ENCODE assay signal across 9 cellular contexts in the genomic region with DNA sequence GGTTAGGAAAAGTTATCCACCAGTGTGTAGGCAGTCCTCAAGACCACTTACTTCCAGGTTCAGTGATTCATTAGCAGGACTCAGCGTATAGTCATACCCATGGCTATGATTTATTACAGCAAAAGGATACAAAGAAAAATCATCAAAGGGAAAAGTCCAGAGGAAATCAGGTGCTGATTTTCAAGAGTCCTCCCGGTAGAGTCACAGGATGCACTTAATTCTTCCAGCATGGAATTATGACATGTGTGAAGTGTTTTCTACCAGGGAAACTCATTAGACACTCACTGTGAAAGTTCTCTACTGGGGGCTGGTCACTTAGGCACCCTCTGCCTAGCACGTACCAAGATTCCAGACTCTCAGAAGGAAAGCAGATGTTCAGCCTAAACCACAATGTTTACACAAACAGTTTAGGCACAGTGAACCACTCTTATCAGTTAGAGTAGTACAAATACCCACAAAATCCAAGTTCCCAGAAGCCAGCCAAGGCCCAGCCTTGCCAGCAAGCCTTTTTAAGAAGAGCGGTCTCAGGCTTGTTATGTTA. TPM values are rescaled to one million over a fixed set of nuclear protein-coding genes. Genes with fewer than 3 reads are reported as not detected.
DNase-seq lines count a peak whose midpoint lies in the region; ATAC-seq, FAIRE-seq and TF ChIP-seq lines count a peak whose summit lies in the region.
"Had no signal": no experiment of that assay in that cellular context is flagged by ENCODE, and none has a peak within 500 bp of the region (broad histone marks: within the 10 kb centered on the region; RNA-seq: fewer than 3 reads in every experiment).

No MANE protein-coding gene starts in this region.

- no peak overlapping the region for H3K4me2 ChIP-seq in endothelial cell of umbilical vein (ENCODE audit: insufficient read depth, low read length)

- H3K4me3 Mint-ChIP-seq in T-helper 17 cell = no peak overlapping the region

- H3K4me1 ChIP-seq in endothelial cell of umbilical vein (ENCODE audit: control insufficient read depth, extremely low read depth, insufficient read depth, low read length) = peaks cover 32% of the 10 kb centered on the region

- peaks cover 7% of the 10 kb centered on the region for H3K27me3 Mint-ChIP-seq in T-helper 17 cell

- BruUV-seq in endothelial cell of umbilical vein (replicated peaks; lab: Mats Ljungman, UMichigan) = no TSS peak

- no peaks in the 10 kb centered on the region for H3K9me1 ChIP-seq in endothelial cell of umbilical vein (replicated peaks; ENCODE audit: control insufficient read depth, extremely low read depth, insufficient read depth, low read length)

- POLR2A ChIA-PET in BJ (lab: Charles Lee) (no interaction called here), endothelial cell of umbilical vein (lab: Charles Lee) (no interaction called here)

- H3K36me3 ChIP-seq in BJ (ENCODE audit: control insufficient read depth, insufficient read depth, low read length) = no peaks in the 10 kb centered on the region
- no peaks in the 10 kb centered on the region for H3K36me3 ChIP-seq in endothelial cell of umbilical vein (ENCODE audit: control insufficient read depth in 2 of 2, extremely low read depth in 1 of 2, insufficient read depth in 2 of 2, low read length in 2 of 2)

- FAIRE-seq in endothelial cell of umbilical vein (lab: Jason Lieb, UNC) = peak; percentile 79

- CTCF ChIA-PET in BJ (lab: Yijun Ruan, JAX) (interaction anchor here (0.7 to 2.7 kb wide), 3 partner anchors 10 to 17 kb away, joined by 4 to 16 read pairs (median 6); no protein-coding TSS in a partner anchor), endothelial cell of umbilical vein (lab: Charles Lee) (interaction anchor here (1.0 kb wide), 1 partner anchor 491 kb away, joined by 3 read pairs; no protein-coding TSS in a partner anchor)

- ATAC-seq in omental fat pad (ENCODE audit: low FRiP score) (peak; percentile 39), T-helper 17 cell (no peak)

- peaks cover 2% of the 10 kb centered on the region for H3K36me3 Mint-ChIP-seq in T-helper 17 cell (ENCODE audit: low read depth)

- intact Hi-C loops in endothelial cell of umbilical vein (cut with micrococcal nuclease) = no loop called here

- H3K27me3 ChIP-seq in BJ (ENCODE audit: control insufficient read depth, insufficient read depth, low read length) (peaks cover 4% of the 10 kb centered on the region), endothelial cell of umbilical vein (ENCODE audit: control insufficient read depth in 2 of 2, insufficient read depth in 2 of 2, low read length in 2 of 2) (no peaks in the 10 kb centered on the region)

- H3K9me3 ChIP-seq in endothelial cell of umbilical vein (replicated peaks; ENCODE audit: control insufficient read depth, insufficient read depth, low read length) = no peaks in the 10 kb centered on the region
- H3K9me3 ChIP-seq in T-helper 17 cell (ENCODE audit: control insufficient read depth, low read length, poor library complexity, severe bottlenecking) = no peaks in the 10 kb centered on the region

- no peak overlapping the region for H3K27ac ChIP-seq in endothelial cell of umbilical vein (ENCODE audit: insufficient read depth, low read depth, low read length)

- H3K79me2 ChIP-seq in endothelial cell of umbilical vein (ENCODE audit: control insufficient read depth, insufficient read depth, low read length) = no peaks in the 10 kb centered on the region

- no peak for TF ChIP-seq POLR2A in endothelial cell of umbilical vein (IDR thresholded peaks at IDR 0.05; ENCODE audit: low read depth, low read length)

- H3K9ac ChIP-seq in endothelial cell of umbilical vein (replicated peaks; ENCODE audit: extremely low read depth, insufficient read depth, low read length) = no peak overlapping the region

- no peak overlapping the region for H3K4me3 ChIP-seq in BJ (ENCODE audit: low read depth, low read length)
- no peak overlapping the region for H3K4me3 ChIP-seq in endothelial cell of umbilical vein (replicated peaks in 1 of 3; ENCODE audit: insufficient read depth in 1 of 3, low read depth in 1 of 3, low read length in 3 of 3)

- DNase-seq in BJ (ENCODE audit: low read depth) (peak; percentile 67), NCI-H460 (ENCODE audit: extremely low read depth, low read depth) (peak; percentile 52), endothelial cell of umbilical vein (ENCODE audit: low read depth, low spot score) (peak; percentile 54), omental fat pad (ENCODE audit: low spot score) (no peak), cerebellar cortex (ENCODE audit: low spot score) (no peak), T-helper 17 cell (no peak), NCI-H1930 (lab: John Stamatoyannopoulos, UW) (no peak), C1 segment of cervical spinal cord (lab: John Stamatoyannopoulos, UW) (no peak)
- DNase-seq: hypothalamus had no signal

- no peak for TF ChIP-seq CTCF in BJ (IDR thresholded peaks at IDR 0.05; ENCODE audit: insufficient read depth, low read depth, low read length)
- TF ChIP-seq CTCF in endothelial cell of umbilical vein (IDR thresholded peaks at IDR 0.05; ENCODE audit: extremely low read depth in 1 of 2, insufficient read depth in 1 of 2, low read depth in 1 of 2, low read length in 2 of 2) = no peak
- no peak for TF ChIP-seq CTCF in omental fat pad (IDR thresholded peaks at IDR 0.05)

- no peak overlapping the region for H2AFZ ChIP-seq in endothelial cell of umbilical vein (ENCODE audit: low read depth, low read length)

- peaks cover 7% of the 10 kb centered on the region for H3K4me1 Mint-ChIP-seq in T-helper 17 cell

- no peaks in the 10 kb centered on the region for H4K20me1 ChIP-seq in endothelial cell of umbilical vein (replicated peaks; ENCODE audit: control insufficient read depth, extremely low read depth, insufficient read depth, low read length)

- dilution Hi-C loops in endothelial cell of umbilical vein (cut with MboI; ENCODE audit: extremely low pct_ligation_motif_present, low sequenced_read_pairs) = no loop called here

- H3K27ac Mint-ChIP-seq in T-helper 17 cell = no peak overlapping the region

RNA-seq across cellular contexts. Expression of gene WFDC3, which starts 10.2 kb away (rescaled TPM):
- polyA plus RNA-seq in BJ (2011; rRNA removed) (0.71 and 0.78 TPM in 2 replicates), endothelial cell of umbilical vein (0.39 TPM in 1 of 2 replicates, not detected in the other)
- polyA minus RNA-seq in BJ (2011; rRNA and poly(A)+ RNA removed) = 0.51 and 0.76 TPM in 2 replicates
- total RNA-seq in NCI-H460 (2014; rRNA removed; shearing (Covaris generic)) = 0.40 and 0.58 TPM in 2 replicates
- polyA plus RNA-seq in NCI-H460 (2014; cell fraction: nucleus; rRNA removed) = not detected in 2 replicates
- total RNA-seq in endothelial cell of umbilical vein (not detected in 2 replicates), omental fat pad (1 to 10 TPM in 1 of 4 donors, not detected in 3; 1.6 TPM), T-helper 17 cell (under 1 TPM in 1 of 2 donors, not detected in 1; 0.70 TPM)
- 0.13 and 0.21 TPM in 2 replicates for polyA plus RNA-seq in endothelial cell of umbilical vein (2011; cell fraction: cytosol; rRNA removed)
- polyA plus RNA-seq in endothelial cell of umbilical vein (2011; cell fraction: nucleus; rRNA removed) = not detected in 2 replicates
- polyA plus RNA-seq in endothelial cell of umbilical vein (2012) = not detected in 2 replicates
- polyA minus RNA-seq in endothelial cell of umbilical vein = not detected in 2 replicates
- polyA minus RNA-seq in endothelial cell of umbilical vein (2011; cell fraction: cytosol; rRNA and poly(A)+ RNA removed) = not detected
- polyA minus RNA-seq in endothelial cell of umbilical vein (2011; cell fraction: nucleus; rRNA and poly(A)+ RNA removed) = not detected in 2 replicates

RNA-seq across cellular contexts. Expression of gene DNTTIP1, which starts 10.3 kb away (rescaled TPM):
- 35.6 and 44.8 TPM in 2 replicates for polyA plus RNA-seq in BJ (2011; rRNA removed)
- 10.5 and 14.5 TPM in 2 replicates for polyA minus RNA-seq in BJ (2011; rRNA and poly(A)+ RNA removed)
- 29.3 and 35.0 TPM in 2 replicates for total RNA-seq in NCI-H460 (2014; rRNA removed; shearing (Covaris generic))
- 11.9 and 23.9 TPM in 2 replicates for polyA plus RNA-seq in NCI-H460 (2014; cell fraction: nucleus; rRNA removed)
- 31.9 and 33.7 TPM in 2 replicates for total RNA-seq in endothelial cell of umbilical vein
- 38.4 and 40.5 TPM in 2 replicates for polyA plus RNA-seq in endothelial cell of umbilical vein
- polyA plus RNA-seq in endothelial cell of umbilical vein (2011; cell fraction: cytosol; rRNA removed) = 58.7 and 59.8 TPM in 2 replicates
- polyA plus RNA-seq in endothelial cell of umbilical vein (2011; cell fraction: nucleus; rRNA removed) = 30.0 and 30.5 TPM in 2 replicates
- polyA plus RNA-seq in endothelial cell of umbilical vein (2012) = 37.7 and 37.9 TPM in 2 replicates
- polyA minus RNA-seq in endothelial cell of umbilical vein = 15.7 and 26.0 TPM in 2 replicates
- 27.0 TPM for polyA minus RNA-seq in endothelial cell of umbilical vein (2011; cell fraction: cytosol; rRNA and poly(A)+ RNA removed)
- polyA minus RNA-seq in endothelial cell of umbilical vein (2011; cell fraction: nucleus; rRNA and poly(A)+ RNA removed) = 7.4 and 8.7 TPM in 2 replicates
- total RNA-seq in omental fat pad = 10 to 100 TPM; 12.7 to 38.6 (median 18.1) TPM
- total RNA-seq in T-helper 17 cell = 10 to 100 TPM; 10.4 to 14.1 TPM

RNA-seq across cellular contexts. Expression of gene UBE2C, which starts 31.0 kb away (rescaled TPM):
- polyA plus RNA-seq in BJ (2011; rRNA removed) (70.6 and 90.8 TPM in 2 replicates), endothelial cell of umbilical vein (130 and 135 TPM in 2 replicates)
- polyA minus RNA-seq in BJ (2011; rRNA and poly(A)+ RNA removed) = 31.4 and 45.8 TPM in 2 replicates
- total RNA-seq in NCI-H460 (2014; rRNA removed; shearing (Covaris generic)) = 179 and 182 TPM in 2 replicates
- polyA plus RNA-seq in NCI-H460 (2014; cell fraction: nucleus; rRNA removed) = 123 and 175 TPM in 2 replicates
- total RNA-seq in endothelial cell of umbilical vein (108 and 129 TPM in 2 replicates), omental fat pad (10 to 100 TPM in 1 of 4 donors, 1 to 10 TPM in 1, not detected in 2; 1.4 to 10.1 TPM), T-helper 17 cell (1 to 10 TPM in 1 of 2 donors, not detected in 1; 1.4 TPM)
- 144 and 179 TPM in 2 replicates for polyA plus RNA-seq in endothelial cell of umbilical vein (2011; cell fraction: cytosol; rRNA removed)
- polyA plus RNA-seq in endothelial cell of umbilical vein (2011; cell fraction: nucleus; rRNA removed) = 59.1 and 60.1 TPM in 2 replicates
- 62.6 and 120 TPM in 2 replicates for polyA plus RNA-seq in endothelial cell of umbilical vein (2012)
- 34.7 and 40.8 TPM in 2 replicates for polyA minus RNA-seq in endothelial cell of umbilical vein
- polyA minus RNA-seq in endothelial cell of umbilical vein (2011; cell fraction: cytosol; rRNA and poly(A)+ RNA removed) = 96.0 TPM
- polyA minus RNA-seq in endothelial cell of umbilical vein (2011; cell fraction: nucleus; rRNA and poly(A)+ RNA removed) = 16.3 and 25.2 TPM in 2 replicates

RNA-seq across cellular contexts. Expression of gene TNNC2, which starts 45.7 kb away (rescaled TPM):
- 0.60 and 0.81 TPM in 2 replicates for polyA plus RNA-seq in BJ (2011; rRNA removed)
- polyA minus RNA-seq in BJ (2011; rRNA and poly(A)+ RNA removed) = 0.36 TPM in 1 of 2 replicates, not detected in the other
- 0.15 TPM in 1 of 2 replicates, not detected in the other for total RNA-seq in NCI-H460 (2014; rRNA removed; shearing (Covaris generic))
- polyA plus RNA-seq in NCI-H460 (2014; cell fraction: nucleus; rRNA removed) = not detected in 2 replicates
- not detected in 2 replicates for total RNA-seq in endothelial cell of umbilical vein
- polyA plus RNA-seq in endothelial cell of umbilical vein = 0.19 and 0.26 TPM in 2 replicates
- polyA plus RNA-seq in endothelial cell of umbilical vein (2011; cell fraction: cytosol; rRNA removed) = 0.16 and 0.22 TPM in 2 replicates
- polyA plus RNA-seq in endothelial cell of umbilical vein (2011; cell fraction: nucleus; rRNA removed) = 0.76 and 1.1 TPM in 2 replicates
- not detected in 2 replicates for polyA plus RNA-seq in endothelial cell of umbilical vein (2012)
- polyA minus RNA-seq in endothelial cell of umbilical vein = not detected in 2 replicates
- not detected for polyA minus RNA-seq in endothelial cell of umbilical vein (2011; cell fraction: cytosol; rRNA and poly(A)+ RNA removed)
- not detected in 2 replicates for polyA minus RNA-seq in endothelial cell of umbilical vein (2011; cell fraction: nucleus; rRNA and poly(A)+ RNA removed)
- total RNA-seq in omental fat pad = 1 to 10 TPM in 3 of 4 donors, not detected in 1; 1.2 to 2.2 (median 1.5) TPM
- 1 to 10 TPM in 1 of 2 donors, under 1 TPM in 1; 0.99 to 5.5 TPM for total RNA-seq in T-helper 17 cell

RNA-seq across cellular contexts. Expression of gene SNX21, which starts 52.1 kb away (rescaled TPM):
- 13.6 and 17.8 TPM in 2 replicates for polyA plus RNA-seq in BJ (2011; rRNA removed)
- 10.9 and 11.6 TPM in 2 replicates for polyA minus RNA-seq in BJ (2011; rRNA and poly(A)+ RNA removed)
- total RNA-seq in NCI-H460 (2014; rRNA removed; shearing (Covaris generic)) = 13.1 and 13.3 TPM in 2 replicates
- 66.4 and 73.9 TPM in 2 replicates for polyA plus RNA-seq in NCI-H460 (2014; cell fraction: nucleus; rRNA removed)
- total RNA-seq in endothelial cell of umbilical vein = 11.9 and 14.9 TPM in 2 replicates
- polyA plus RNA-seq in endothelial cell of umbilical vein = 11.6 and 14.8 TPM in 2 replicates
- 7.3 and 9.8 TPM in 2 replicates for polyA plus RNA-seq in endothelial cell of umbilical vein (2011; cell fraction: cytosol; rRNA removed)
- 12.0 and 14.0 TPM in 2 replicates for polyA plus RNA-seq in endothelial cell of umbilical vein (2011; cell fraction: nucleus; rRNA removed)
- polyA plus RNA-seq in endothelial cell of umbilical vein (2012) = 7.8 and 9.5 TPM in 2 replicates
- polyA minus RNA-seq in endothelial cell of umbilical vein = 4.9 and 7.1 TPM in 2 replicates
- polyA minus RNA-seq in endothelial cell of umbilical vein (2011; cell fraction: cytosol; rRNA and poly(A)+ RNA removed) = 4.9 TPM
- polyA minus RNA-seq in endothelial cell of umbilical vein (2011; cell fraction: nucleus; rRNA and poly(A)+ RNA removed) = 5.7 and 9.9 TPM in 2 replicates
- 100 to 1,000 TPM in 1 of 4 donors, 10 to 100 TPM in 3; 42.6 to 147 (median 66.8) TPM for total RNA-seq in omental fat pad
- 1 to 10 TPM; 1.9 to 3.1 TPM for total RNA-seq in T-helper 17 cell

Comparison
In these comparisons a context has a peak if more than half of its experiments do, and no peak if none do; other contexts are left out.
1. DNase-seq: peak in BJ (single experiment), NCI-H460 (single experiment) and endothelial cell of umbilical vein (single experiment); none in omental fat pad (single experiment), cerebellar cortex (single experiment), T-helper 17 cell (0 of 3), NCI-H1930 (0 of 2) and C1 segment of cervical spinal cord (0 of 14).